9 cellular contexts compared by ENCODE assay signal in genomic region chr1:59814901-59815825, GRCh38.
DNase-seq lines count a peak whose midpoint lies in the region; ATAC-seq lines count a peak whose summit lies in the region.
"Had no signal": no experiment of that assay in that cellular context is flagged by ENCODE, and none has a peak within 500 bp of the region (broad histone marks: within the 10 kb centered on the region; RNA-seq: fewer than 3 reads in every experiment).

TSS of gene HOOK1 (plus strand) at chr1:59814949. CDS start at chr1:59815118, 169 bp downstream.

- H3K27me3 Mint-ChIP-seq in stimulated activated naive CD8-positive, alpha-beta T cell treated with anti-CD3 and anti-CD28 coated beads, Interleukin-15, amount 100 ng/mL, for 72 hours: peaks cover 14% of the 10 kb centered on the region

- peak; percentile 85 for DNase-seq in COLO668 (lab: John Stamatoyannopoulos, UW; ENCODE audit: unreplicated experiment)
- DNase-seq in HuH-7 (ENCODE audit: low spot score): peak; percentile 13
- peak; percentile 15 for DNase-seq in kidney tubule cell (ENCODE audit: low spot score)
- no peak for DNase-seq in stimulated activated naive CD8-positive, alpha-beta T cell treated with anti-CD3 and anti-CD28 coated beads, Interleukin-15, amount 100 ng/mL, for 72 hours
- no peak for DNase-seq in NCI-H1436 treated with DMSO at 0.1 percent for 48 hours (lab: John Stamatoyannopoulos, UW)
- DNase-seq in DMS114 treated with DMSO at 0.1 percent for 48 hours (lab: John Stamatoyannopoulos, UW; ENCODE audit: unreplicated experiment): no peak

- peak; percentile 23 for ATAC-seq in GM19452 (IDR thresholded peaks at IDR 0.05; ENCODE audit: unreplicated experiment)
- peak; percentile 62 for ATAC-seq in stimulated activated naive CD8-positive, alpha-beta T cell treated with anti-CD3 and anti-CD28 coated beads, Interleukin-15, amount 100 ng/mL, for 72 hours

- peak within 1 kb of the TSS; percentile 83 to 95 for H3K27ac Mint-ChIP-seq in stimulated activated naive CD8-positive, alpha-beta T cell treated with anti-CD3 and anti-CD28 coated beads, Interleukin-15, amount 100 ng/mL, for 72 hours

- H3K9me3 Mint-ChIP-seq in stimulated activated naive CD8-positive, alpha-beta T cell treated with anti-CD3 and anti-CD28 coated beads, Interleukin-15, amount 100 ng/mL, for 72 hours: no peaks in the 10 kb centered on the region

- H3K27ac ChIP-seq in angular gyrus (ENCODE audit: low read depth, low read length): peak within 1 kb of the TSS; percentile 37
- H3K27ac ChIP-seq: HL-60 had no signal

- no peak within 1 kb of the TSS for H3K4me3 Mint-ChIP-seq in stimulated activated naive CD8-positive, alpha-beta T cell treated with anti-CD3 and anti-CD28 coated beads, Interleukin-15, amount 100 ng/mL, for 72 hours

- peaks cover 15% of the 10 kb centered on the region for H3K4me1 Mint-ChIP-seq in stimulated activated naive CD8-positive, alpha-beta T cell treated with anti-CD3 and anti-CD28 coated beads, Interleukin-15, amount 100 ng/mL, for 72 hours

Comparison
In these comparisons a context has a peak if more than half of its experiments do, and no peak if none do; other contexts are left out.
1. DNase-seq: peak in COLO668 (single experiment), HuH-7 (single experiment) and kidney tubule cell (single experiment); none in stimulated activated naive CD8-positive, alpha-beta T cell treated with anti-CD3 and anti-CD28 coated beads, Interleukin-15, amount 100 ng/mL, for 72 hours (0 of 2), NCI-H1436 treated with DMSO at 0.1 percent for 48 hours (single experiment) and DMS114 treated with DMSO at 0.1 percent for 48 hours (single experiment).